In the genomic region with DNA sequence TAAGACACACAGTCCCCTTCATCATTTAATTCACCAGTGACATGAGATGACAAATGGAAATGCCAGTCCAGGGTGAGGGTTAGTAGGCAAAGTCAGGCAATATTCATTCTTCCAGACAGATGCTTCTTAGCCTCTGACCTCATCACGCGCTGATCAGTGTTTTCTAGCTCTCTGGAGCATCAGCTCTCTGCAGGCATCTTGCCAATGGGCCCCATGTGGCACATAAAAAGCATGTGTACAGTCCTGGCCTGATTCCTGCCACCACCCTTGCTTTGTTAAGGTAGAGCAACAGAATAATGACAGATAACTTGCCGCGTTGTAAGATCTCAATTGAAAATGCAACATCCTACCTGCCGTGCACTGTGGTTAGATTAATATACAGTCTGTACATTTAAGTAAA, we compare ENCODE assay signal across 21 cellular contexts.
"Had no signal": no experiment of that assay in that cellular context is flagged by ENCODE, and none has a peak within 500 bp of the region (broad histone marks: within the 10 kb centered on the region; RNA-seq: fewer than 3 reads in every experiment).

No MANE protein-coding gene starts in this region.

- H3K4me1 ChIP-seq: ascending aorta, gastrocnemius medialis had no signal

- DNase-seq: activated CD4-positive, alpha-beta T cell treated with anti-CD3 and anti-CD28 coated beads for 1 hour; activated CD4-positive, alpha-beta T cell treated with anti-CD3 and anti-CD28 coated beads, Interleukin-2, amount 50 U/mL, for 1 hour; activated CD8-positive, alpha-beta T cell treated with anti-CD3 and anti-CD28 coated beads, Interleukin-2, amount 10 ng/mL, durations not matched to agents 7 days and 5 days; activated T-cell treated with anti-CD3 and anti-CD28 coated beads, Interleukin-2, amount 50 U/mL, for 1 hour; brain microvascular endothelial cell; caudate nucleus; effector memory CD4-positive, alpha-beta T cell; gastrocnemius medialis; kidney glomerular epithelial cell; left ventricle myocardium superior; mammary epithelial cell; stimulated activated CD4-positive, alpha-beta T cell treated with anti-CD3 and anti-CD28 coated beads, Interleukin-4, amount 100 ng/mL, for 4 hours; stimulated activated naive CD8-positive, alpha-beta T cell treated with anti-CD3 and anti-CD28 coated beads, Interleukin-15, Interleukin-2, amounts not matched to agents 100 U/mL and 50 U/mL, for 24 hours; tibial artery had no signal

- H3K9me3 ChIP-seq: ascending aorta, gastrocnemius medialis, tibial artery had no signal

- ATAC-seq: activated CD8-positive, alpha-beta T cell treated with anti-CD3 and anti-CD28 coated beads, Interleukin-2, amount 10 ng/mL, durations not matched to agents 7 days and 5 days; activated naive CD4-positive, alpha-beta T cell treated with anti-CD3 and anti-CD28 coated beads, Interleukin-2, amount 50 U/mL, for 72 hours; esophagus mucosa; gastrocnemius medialis; left ventricle myocardium superior; stimulated activated naive CD8-positive, alpha-beta T cell treated with anti-CD3 and anti-CD28 coated beads, Interleukin-15, Interleukin-2, amounts not matched to agents 100 U/mL and 50 U/mL, for 24 hours had no signal

- H3K27me3 ChIP-seq: ascending aorta, brain microvascular endothelial cell, gastrocnemius medialis had no signal

- H3K27ac Mint-ChIP-seq: activated CD8-positive, alpha-beta T cell treated with anti-CD3 and anti-CD28 coated beads, Interleukin-2, amount 10 ng/mL, durations not matched to agents 7 days and 5 days; dendritic cell treated with granulocyte-macrophage colony-stimulating factor and Interleukin-4, amounts not matched to agents 40 ng/mL and 50 ng/mL, for 4 days; mesothelial cell of epicardium; natural killer cell treated with Interleukin-12 subunit alpha and Interleukin-12 subunit beta and Interleukin-15 and Interleukin-18, amount 100 ng/mL, for 72 hours; progenitor cell of endocrine pancreas had no signal

- H3K36me3 ChIP-seq: ascending aorta, brain microvascular endothelial cell, gastrocnemius medialis, tibial artery had no signal

- H3K9me3 Mint-ChIP-seq: activated naive CD4-positive, alpha-beta T cell treated with anti-CD3 and anti-CD28 coated beads, Interleukin-2, amount 50 U/mL, for 72 hours; dendritic cell treated with granulocyte-macrophage colony-stimulating factor and Interleukin-4, amounts not matched to agents 40 ng/mL and 50 ng/mL, for 4 days; mesothelial cell of epicardium; natural killer cell treated with Interleukin-12 subunit alpha and Interleukin-12 subunit beta and Interleukin-15 and Interleukin-18, amount 100 ng/mL, for 72 hours had no signal

- H3K4me3 Mint-ChIP-seq: activated CD8-positive, alpha-beta T cell treated with anti-CD3 and anti-CD28 coated beads, Interleukin-2, amount 10 ng/mL, durations not matched to agents 7 days and 5 days; dendritic cell treated with granulocyte-macrophage colony-stimulating factor and Interleukin-4, amounts not matched to agents 40 ng/mL and 50 ng/mL, for 4 days; mesothelial cell of epicardium; natural killer cell treated with Interleukin-12 subunit alpha and Interleukin-12 subunit beta and Interleukin-15 and Interleukin-18, amount 100 ng/mL, for 72 hours had no signal

- H3K4me3 ChIP-seq: ascending aorta, gastrocnemius medialis, tibial artery had no signal

- H3K27ac ChIP-seq: ascending aorta, brain microvascular endothelial cell, gastrocnemius medialis, tibial artery had no signal
